Comparison of ENCODE assay signal across 12 cellular contexts in the genomic region with DNA sequence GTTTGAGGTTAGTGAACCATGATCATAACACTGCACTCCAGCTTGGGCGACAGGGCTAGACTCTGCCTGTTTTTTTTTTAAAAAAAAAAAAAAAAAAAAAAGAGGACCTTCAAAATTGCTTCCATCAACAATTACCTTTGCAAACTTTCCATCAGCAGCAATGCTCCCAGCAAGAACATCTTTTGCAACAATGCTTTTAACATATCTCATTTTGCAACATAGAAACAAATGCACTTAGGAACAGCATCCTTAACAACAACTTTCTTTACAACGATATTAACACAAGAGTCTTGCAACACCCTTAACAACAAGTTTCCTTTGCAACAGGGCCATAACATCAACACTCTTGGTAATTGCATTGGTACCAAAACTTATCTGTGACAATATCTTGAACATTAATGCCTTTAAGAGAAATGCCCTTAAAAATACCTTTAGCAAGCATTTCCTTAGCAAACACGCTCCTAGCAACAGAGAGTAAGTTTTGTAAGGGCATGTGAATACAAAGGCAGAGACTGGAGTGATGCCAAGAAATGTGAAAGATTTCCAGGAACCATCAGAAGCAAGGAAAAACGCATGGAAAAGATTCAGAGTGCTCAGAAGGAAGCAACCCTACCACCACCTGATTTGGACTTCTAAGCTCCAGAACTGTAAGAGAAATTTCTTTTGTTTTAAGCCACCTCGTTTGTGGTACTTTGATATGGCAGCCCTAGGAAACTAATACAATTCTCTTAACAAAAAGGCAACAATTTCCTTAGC. TPM values are rescaled to one million over a fixed set of nuclear protein-coding genes. Genes with fewer than 3 reads are reported as not detected.
DNase-seq lines count a peak whose midpoint lies in the region; TF ChIP-seq lines count a peak whose summit lies in the region.
"Not testable (repeated sequence)": the region's sequence is repeated elsewhere in the genome, so short reads cannot be mapped to it uniquely, and the experiment has no call there.
"Had no signal": no experiment of that assay in that cellular context is flagged by ENCODE, and none has a peak within 500 bp of the region (broad histone marks: within the 10 kb centered on the region; RNA-seq: fewer than 3 reads in every experiment).

No MANE protein-coding gene starts in this region.

- H3K27ac ChIP-seq in left ventricle myocardium inferior (replicated peaks): peak overlapping the region; percentile 30

- H3K36me3 ChIP-seq in left ventricle myocardium inferior: not testable (repeated sequence)

- not testable (repeated sequence) for H3K4me3 ChIP-seq in astrocyte of the spinal cord (ENCODE audit: low read depth, low read length); choroid plexus epithelial cell (ENCODE audit: low read depth, low read length); epithelial cell of esophagus (ENCODE audit: low read length); left ventricle myocardium inferior

- intact Hi-C loops in left ventricle myocardium inferior (cut with micrococcal nuclease): not testable (repeated sequence)

- DNase-seq in Ammon's horn (ENCODE audit: low spot score) (peak; percentile 0), SK-MEL-5 (ENCODE audit: low read depth, low spot score) (peak; percentile 0), astrocyte of the spinal cord (ENCODE audit: low read depth, low spot score) (peak; percentile 31), choroid plexus epithelial cell (ENCODE audit: low read depth) (peak; percentile 12), epithelial cell of esophagus (ENCODE audit: low read depth) (peak; percentile 18), lung microvascular endothelial cell (ENCODE audit: low read depth in 2 of 2) (peak; percentile 58 to 75), renal cortical epithelial cell (ENCODE audit: low read depth) (peak; percentile 30)
- DNase-seq in left ventricle myocardium inferior: not testable (repeated sequence)

- in situ Hi-C loops in SK-MEL-5 (cut with HindIII; ENCODE audit: low pct_unique_long_range_greater_than_20kb, low sequenced_read_pairs); astrocyte of the spinal cord (cut with HindIII; ENCODE audit: low sequenced_read_pairs): not testable (repeated sequence)

- H3K9me3 ChIP-seq in left ventricle myocardium inferior (replicated peaks): not testable (repeated sequence)

- H3K27me3 ChIP-seq in left ventricle myocardium inferior (ENCODE audit: low read depth): not testable (repeated sequence)

- not testable (repeated sequence) for H3K4me1 ChIP-seq in left ventricle myocardium inferior

- not testable (repeated sequence) for TF ChIP-seq CTCF in astrocyte of the spinal cord (IDR thresholded peaks at IDR 0.05; ENCODE audit: low read depth, low read length); choroid plexus epithelial cell (conservative IDR thresholded peaks at IDR 0.05; ENCODE audit: low read depth, low read length); epithelial cell of esophagus (IDR thresholded peaks at IDR 0.05; ENCODE audit: insufficient read depth, low read depth, low read length, missing control alignments); left ventricle myocardium inferior (IDR thresholded peaks at IDR 0.05; ENCODE audit: borderline replicate concordance)

RNA-seq across cellular contexts. Expression of gene ZNF658, which starts 42.1 kb away (rescaled TPM):
- 7.4 and 8.0 TPM in 2 replicates for total RNA-seq in SK-MEL-5 (2014; rRNA removed; shearing (Covaris generic))
- polyA plus RNA-seq in SK-MEL-5 (2015; cell fraction: cytosol; rRNA removed): 1.9 and 3.4 TPM in 2 replicates
- polyA plus RNA-seq in SK-MEL-5 (2015; cell fraction: nucleus; rRNA removed): 10.3 and 12.1 TPM in 2 replicates
- 10.2 TPM for total RNA-seq in left ventricle myocardium inferior
- 4.2 and 7.4 TPM in 2 replicates for total RNA-seq in lung microvascular endothelial cell
- total RNA-seq in renal cortical epithelial cell: 3.6 and 6.7 TPM in 2 replicates

RNA-seq across cellular contexts. Expression of gene SPATA31A3, which starts 49.8 kb away (rescaled TPM):
- not detected in 2 replicates for total RNA-seq in SK-MEL-5 (2014; rRNA removed; shearing (Covaris generic))
- 0.04 TPM in 1 of 2 replicates, not detected in the other for polyA plus RNA-seq in SK-MEL-5 (2015; cell fraction: cytosol; rRNA removed)
- not detected in 2 replicates for polyA plus RNA-seq in SK-MEL-5 (2015; cell fraction: nucleus; rRNA removed)
- total RNA-seq in left ventricle myocardium inferior (not detected), lung microvascular endothelial cell (not detected in 2 replicates), renal cortical epithelial cell (not detected in 2 replicates)
- total RNA-seq: A673; Caco-2; CD8-positive, alpha-beta memory T cell; HT1080 had no signal
- polyA plus RNA-seq: CD8-positive, alpha-beta memory T cell had no signal
